ENCODE assay signal across 20 cellular contexts in genomic region chr5:173567548-173567947, GRCh38.
DNase-seq lines count a peak whose midpoint lies in the region; ATAC-seq lines count a peak whose summit lies in the region.
"Had no signal": no experiment of that assay in that cellular context is flagged by ENCODE, and none has a peak within 500 bp of the region (broad histone marks: within the 10 kb centered on the region; RNA-seq: fewer than 3 reads in every experiment).

No MANE protein-coding gene starts in this region.

- ATAC-seq in HG02571 (IDR thresholded peaks at IDR 0.05; ENCODE audit: unreplicated experiment): no peak
- no peak for ATAC-seq in GM18867 (IDR thresholded peaks at IDR 0.05; ENCODE audit: unreplicated experiment)
- ATAC-seq in GM21390 (IDR thresholded peaks at IDR 0.05; ENCODE audit: unreplicated experiment): no peak
- ATAC-seq: left lung had no signal

- peak; percentile 29 for DNase-seq in NCI-H2196 (lab: John Stamatoyannopoulos, UW; ENCODE audit: unreplicated experiment)
- no peak for DNase-seq in NCI-H2196 treated with DMSO at 0.1 percent for 48 hours (lab: John Stamatoyannopoulos, UW; ENCODE audit: unreplicated experiment)
- DNase-seq in amniotic stem cell (lab: John Stamatoyannopoulos, UW): peak; percentile 62
- DNase-seq in fibroblast of peridontal ligament (ENCODE audit: extremely low read depth): peak; percentile 66
- no peak for DNase-seq in NCI-H1105 (lab: John Stamatoyannopoulos, UW)
- DNase-seq: activated CD4-positive, alpha-beta T cell treated with anti-CD3 and anti-CD28 coated beads, Interleukin-2, amount 10 ng/mL, durations not matched to agents 24 days and 14 days; activated naive CD8-positive, alpha-beta T cell treated with anti-CD3 and anti-CD28 coated beads for 36 hours; activated T-cell treated with anti-CD3 and anti-CD28 coated beads, Interleukin-2, amount 50 U/mL, for 1 hour; CD4-positive, alpha-beta T cell; cerebellar nuclear complex; hypothalamus; left lung; naive B cell; NCI-H1417; NCI-H524; stimulated activated CD4-positive, alpha-beta T cell treated with anti-CD3 and anti-CD28 coated beads, Interleukin-4, amount 100 ng/mL, for 4 hours; upper lobe of left lung had no signal

Comparison
In these comparisons a context has a peak if more than half of its experiments do, and no peak if none do; other contexts are left out.
1. DNase-seq: peak in NCI-H2196 (single experiment), amniotic stem cell (single experiment) and fibroblast of peridontal ligament (single experiment); none in NCI-H2196 treated with DMSO at 0.1 percent for 48 hours (single experiment) and NCI-H1105 (single experiment).